1 cellular context compared by ENCODE assay signal in genomic region chr4:139330283-139330682, GRCh38.
TF ChIP-seq lines count a peak whose summit lies in the region.

No MANE protein-coding gene starts in this region.

TF ChIP-seq in GM12878, 131 proteins besides CTCF, POLR2A, EP300 and RAD21:
- TF ChIP-seq NBN (IDR thresholded peaks at IDR 0.05) = no peak
- no peak for TF ChIP-seq CREB1 (IDR thresholded peaks at IDR 0.05; ENCODE audit: low read depth)
- no peak for TF ChIP-seq POLR2AphosphoS5 (IDR thresholded peaks at IDR 0.05; ENCODE audit: low read length)
- no peak for TF ChIP-seq KLF5 (IDR thresholded peaks at IDR 0.05; ENCODE audit: partially characterized antibody)
